8 cellular contexts compared by ENCODE assay signal in the genomic region with DNA sequence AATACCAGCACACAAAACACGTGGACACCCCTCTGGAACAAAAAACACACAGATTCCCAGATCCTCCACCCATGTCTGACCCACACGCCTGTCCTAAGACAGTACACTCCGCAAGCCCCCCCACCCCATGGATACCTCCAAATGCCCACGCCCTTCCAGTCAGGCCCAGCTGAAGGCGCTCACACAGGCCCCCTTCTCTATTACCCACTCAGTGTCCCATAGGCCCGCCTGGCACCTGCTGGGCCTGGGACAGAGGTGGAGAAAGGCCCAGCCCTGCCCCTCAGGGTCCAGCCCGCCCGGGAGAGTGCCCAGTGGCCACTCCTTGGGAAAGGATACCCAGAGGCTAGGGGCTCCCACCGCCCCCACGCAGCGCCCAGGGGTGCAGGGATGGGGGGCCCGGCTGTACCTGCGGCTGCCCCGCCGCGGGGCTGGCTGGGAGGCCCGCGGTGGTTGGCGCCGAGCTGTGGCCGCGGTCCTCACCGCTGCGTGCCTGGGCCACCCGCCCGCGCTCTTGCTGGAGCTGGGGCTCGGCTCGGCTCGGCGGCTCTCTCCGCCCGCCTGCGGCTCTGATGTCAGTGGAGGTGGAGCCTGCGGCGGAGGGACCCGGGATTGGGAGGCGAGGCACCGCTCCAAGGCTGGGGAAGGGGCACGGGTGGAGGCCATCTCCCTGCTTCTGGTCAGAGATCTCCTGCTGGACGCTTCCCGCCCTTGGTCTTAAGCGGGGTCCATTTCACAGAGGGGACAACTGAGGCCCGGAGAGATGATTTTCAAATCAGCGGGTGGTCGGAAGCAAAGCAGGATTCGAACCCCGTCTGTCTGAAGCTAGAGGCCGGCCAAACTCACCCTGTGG. TPM values are rescaled to one million over a fixed set of nuclear protein-coding genes. Genes with fewer than 3 reads are reported as not detected.
DNase-seq lines count a peak whose midpoint lies in the region; ATAC-seq and TF ChIP-seq lines count a peak whose summit lies in the region.

Gene CAMK1 (minus strand): TSS at position 522 of the 850 bp plus-strand sequence. CDS start 2,198 bp downstream, outside the sequence.

- no peak within 1 kb of the TSS for H2BK20ac ChIP-seq in IMR-90 (ENCODE audit: low read depth, low read length)

- H3K4me2 ChIP-seq in IMR-90 (ENCODE audit: low read depth, low read length), result peak within 1 kb of the TSS; percentile 98

- peak within 1 kb of the TSS; percentile 60 for H3K23ac ChIP-seq in IMR-90 (ENCODE audit: low read depth, low read length)

- peak within 1 kb of the TSS; percentile 87 for H3K18ac ChIP-seq in IMR-90 (ENCODE audit: low read depth, low read length)

- H4K91ac ChIP-seq in IMR-90 (ENCODE audit: insufficient read depth, low read depth, low read length), result peak within 1 kb of the TSS; percentile 80

- H3K4me1 ChIP-seq in ACC112 (ENCODE audit: control insufficient read depth, insufficient read depth, low read length, unreplicated experiment) (peaks cover 26% of the 10 kb centered on the region), IMR-90 (ENCODE audit: control insufficient read depth, insufficient read depth, low read length) (peaks cover 27% of the 10 kb centered on the region), breast epithelium (peaks cover 0 to 3% of the 10 kb centered on the region in 2 donors), iPS-18a (ENCODE audit: control insufficient read depth, low read depth, low read length) (peaks cover 6% of the 10 kb centered on the region)

- POLR2A ChIA-PET in IMR-90 (lab: Charles Lee; ENCODE audit: unreplicated experiment), result no interaction called here

- 3% methylated on average over 19 of the region's 49 CpGs; no CpG with 5 or more reads in 1 of the 2 experiments for WGBS in IMR-90 (ENCODE audit: extremely low coverage in 2 of 2, insufficient read length in 1 of 2), 2 experiments

- peak within 1 kb of the TSS; percentile 85 for H3K14ac ChIP-seq in IMR-90 (replicated peaks; ENCODE audit: low read depth, low read length)

- H3K4me3 ChIP-seq in ACC112 (ENCODE audit: low read depth, low read length) (peak within 1 kb of the TSS; percentile 84), IMR-90 (ENCODE audit: insufficient read depth, low read depth, low read length) (peak within 1 kb of the TSS; percentile 72), breast epithelium (peak within 1 kb of the TSS; percentile 64 to 79 (median 78)), iPS-18a (ENCODE audit: low read length) (peak within 1 kb of the TSS; percentile 46)

- in situ Hi-C loops in IMR-90 (cut with MboI; ENCODE audit: low sequenced_read_pairs), result no loop called here

- H2AFZ ChIP-seq in ACC112 (ENCODE audit: low read length, unreplicated experiment), result peak within 1 kb of the TSS; percentile 81
- H2AFZ ChIP-seq in IMR-90 (replicated peaks; ENCODE audit: low read length, poor library complexity), result peak within 1 kb of the TSS; percentile 98

- dilution Hi-C loops in IMR-90 (cut with HindIII; ENCODE audit: low sequenced_read_pairs, unreplicated experiment), result no loop called here

- H3K79me1 ChIP-seq in IMR-90 (ENCODE audit: low read depth in 1 of 2, low read length in 2 of 2), result peaks cover 16 to 46% of the 10 kb centered on the region in 2 experiments; a peak in 3 of 4 replicates

- no TSS peak for BruUV-seq in IMR-90 (replicated peaks; lab: Mats Ljungman, UMichigan)

- H3K79me2 ChIP-seq in ACC112 (ENCODE audit: control insufficient read depth, insufficient read depth, low read length, unreplicated experiment), result peaks cover 14% of the 10 kb centered on the region

- H4K8ac ChIP-seq in IMR-90 (ENCODE audit: low read depth in 2 of 2, low read length in 2 of 2), result peak within 1 kb of the TSS; percentile 76 to 94

- H3K27me3 ChIP-seq in ACC112 (ENCODE audit: insufficient read depth, low read length) (no peaks in the 10 kb centered on the region), IMR-90 (ENCODE audit: control insufficient read depth, insufficient read depth, low read length) (no peaks in the 10 kb centered on the region), breast epithelium (no peaks in the 10 kb centered on the region), iPS-18a (ENCODE audit: control insufficient read depth, insufficient read depth, low read length) (peaks cover 49% of the 10 kb centered on the region)

- peak within 1 kb of the TSS; percentile 87 for H2AK9ac ChIP-seq in IMR-90 (replicated peaks; ENCODE audit: low read depth, low read length, poor library complexity)

- DNase-seq in IMR-90 (peak; percentile 58), UCSD-AML1 (lab: John Stamatoyannopoulos, UW; ENCODE audit: unreplicated experiment) (peak; percentile 61), breast epithelium (ENCODE audit: low spot score in 2 of 2) (peak; percentile 69 to 81), sciatic nerve (ENCODE audit: low spot score) (peak; percentile 91), GF-D8 (lab: John Stamatoyannopoulos, UW) (no peak)

- peak within 1 kb of the TSS; percentile 78 for H3K4ac ChIP-seq in IMR-90 (ENCODE audit: low read depth, low read length)

- peaks cover 8% of the 10 kb centered on the region; the same call in 1 of the 2 replicates for H4K20me1 ChIP-seq in IMR-90 (ENCODE audit: insufficient read depth, low read length)

- H3K9me1 ChIP-seq in IMR-90 (ENCODE audit: insufficient read depth, low read length), result peaks cover 28% of the 10 kb centered on the region

- peak within 1 kb of the TSS; percentile 68; the same call in 1 of the 2 replicates for H3K56ac ChIP-seq in IMR-90 (ENCODE audit: extremely low read depth, insufficient read depth, low read length)

- H2BK120ac ChIP-seq in IMR-90 (ENCODE audit: low read depth, low read length), result peak within 1 kb of the TSS; percentile 39

- CTCF ChIA-PET in IMR-90 (lab: Yijun Ruan, JAX), result no interaction called here

- intact Hi-C loops in IMR-90 (cut with micrococcal nuclease) (no loop called here), breast epithelium (cut with DNase I; ENCODE audit: low total_unique reads) (loop anchor here (1.0 kb wide), 1 partner anchor 46 kb away; no protein-coding TSS in a partner anchor), sciatic nerve (cut with DNase I) (no loop called here)

- TF ChIP-seq POLR2A in IMR-90 (IDR thresholded peaks at IDR 0.05; ENCODE audit: low read depth, low read length) (no peak), breast epithelium (IDR thresholded peaks at IDR 0.05) (no peak)

- H4K5ac ChIP-seq in IMR-90 (ENCODE audit: low read depth, low read length), result peak within 1 kb of the TSS; percentile 86

- H3K9ac ChIP-seq in IMR-90 (ENCODE audit: low read depth, low read length) (peak within 1 kb of the TSS; percentile 88), iPS-18a (ENCODE audit: low read length) (peak within 1 kb of the TSS; percentile 28)

- peak within 1 kb of the TSS; percentile 96 for H2AK5ac ChIP-seq in IMR-90 (ENCODE audit: low read depth, low read length)

- H2BK5ac ChIP-seq in IMR-90 (ENCODE audit: low read depth, low read length, poor library complexity, severe bottlenecking), result peak within 1 kb of the TSS; percentile 42

- H3K27ac ChIP-seq in ACC112 (ENCODE audit: low read depth, low read length) (no peak within 1 kb of the TSS), IMR-90 (ENCODE audit: insufficient read depth, low read length) (peak within 1 kb of the TSS; percentile 66), breast epithelium (peak within 1 kb of the TSS; percentile 79 to 93), iPS-18a (ENCODE audit: low read length) (no peak within 1 kb of the TSS)

- no peak for TF ChIP-seq RAD21 in IMR-90 (IDR thresholded peaks at IDR 0.05; ENCODE audit: low read length)

- TF ChIP-seq CTCF in IMR-90 (conservative IDR thresholded peaks at IDR 0.05; ENCODE audit: low read depth, low read length) (no peak), breast epithelium (IDR thresholded peaks at IDR 0.05) (no peak)

- ATAC-seq in GM18520 (IDR thresholded peaks at IDR 0.05; ENCODE audit: unreplicated experiment), result peak; percentile 48
- ATAC-seq in IMR-90 (ENCODE audit: low read depth), result peak; percentile 97
- ATAC-seq in sciatic nerve, result peak; percentile 95

- H3K9me3 ChIP-seq in IMR-90 (ENCODE audit: control insufficient read depth, insufficient read depth, low read length) (no peaks in the 10 kb centered on the region), breast epithelium (no peaks in the 10 kb centered on the region), iPS-18a (ENCODE audit: control insufficient read depth, low read depth, low read length) (no peaks in the 10 kb centered on the region)

- H3K36me3 ChIP-seq in ACC112 (ENCODE audit: insufficient read depth, low read length) (no peaks in the 10 kb centered on the region), IMR-90 (ENCODE audit: control insufficient read depth, insufficient read depth, low read length) (0 out of 2 replicates have a peak, but pooled peaks cover 1% of the 10 kb centered on the region), breast epithelium (no peaks in the 10 kb centered on the region), iPS-18a (ENCODE audit: control insufficient read depth, low read depth, low read length) (no peaks in the 10 kb centered on the region)

- peak within 1 kb of the TSS; percentile 48; the same call in 1 of the 3 replicates for H2BK15ac ChIP-seq in IMR-90 (ENCODE audit: low read depth, low read length)

TF ChIP-seq in IMR-90, 13 proteins besides CTCF, POLR2A, EP300 and RAD21:
- TF ChIP-seq BHLHE40 (IDR thresholded peaks at IDR 0.05; ENCODE audit: low read depth, low read length) (no peak), MAZ (IDR thresholded peaks at IDR 0.05; ENCODE audit: borderline replicate concordance, low read depth, low read length) (peak; percentile 39; the same call in 1 of the 2 replicates), ELK1 (IDR thresholded peaks at IDR 0.05; ENCODE audit: borderline replicate concordance, low read depth, low read length) (no peak)

RNA-seq across cellular contexts. Expression of gene CAMK1, which starts in this region (rescaled TPM):
- total RNA-seq in IMR-90 (2012; rRNA removed), result 28.9 and 33.3 TPM in 2 replicates
- 36.4 and 41.2 TPM in 2 replicates for polyA plus RNA-seq in IMR-90 (2012; rRNA removed)
- 41.3 and 45.9 TPM in 2 replicates for polyA plus RNA-seq in IMR-90 (2012; cell fraction: cytosol; rRNA removed)
- polyA plus RNA-seq in IMR-90 (2012; cell fraction: nucleus; rRNA removed; ENCODE audit: low replicate concordance), result 22.2 and 41.7 TPM in 2 replicates
- 10 to 100 TPM; 25.2 to 58.7 (median 40.0) TPM for total RNA-seq in breast epithelium
- 26.9 TPM for total RNA-seq in sciatic nerve

Comparison
In these comparisons a context has a peak if more than half of its experiments do, and no peak if none do; other contexts are left out.
1. H3K27ac ChIP-seq: peak in IMR-90 (single experiment) and breast epithelium (2 of 2); none in ACC112 (single experiment) and iPS-18a (single experiment).
2. Peak in every context shown above with its lines, with median percentiles within 50 percentile points of each other: H3K4me3 ChIP-seq and ATAC-seq.